ENCODE assay signal across 1 cellular context in genomic region chr11:61556621-61557020, GRCh38.
TF ChIP-seq lines count a peak whose summit lies in the region.

No MANE protein-coding gene starts in this region.

TF ChIP-seq in H1, 55 proteins besides CTCF, POLR2A, EP300 and RAD21:
- TF ChIP-seq KDM1A (IDR thresholded peaks at IDR 0.05; ENCODE audit: borderline replicate concordance, low read length) (no peak), BCL11A (IDR thresholded peaks at IDR 0.05; ENCODE audit: low read depth in 2 of 2, low read length in 2 of 2) (no peak), JUN (IDR thresholded peaks at IDR 0.05; ENCODE audit: low read depth, low read length) (no peak), ZNF274 (IDR thresholded peaks at IDR 0.05; ENCODE audit: borderline replicate concordance, extremely low read depth, low read length) (no peak)
